10 cellular contexts compared by ENCODE assay signal in genomic region chr16:3065742-3066439, GRCh38. TPM values are rescaled to one million over a fixed set of nuclear protein-coding genes. Genes with fewer than 3 reads are reported as not detected.
A peak's percentile ranks its signal among the peaks of the same experiment; 100 is the strongest.
DNase-seq lines count a peak whose midpoint lies in the region; ATAC-seq, FAIRE-seq and TF ChIP-seq lines count a peak whose summit lies in the region.
"Had no signal": no experiment of that assay in that cellular context is flagged by ENCODE, and none has a peak within 500 bp of the region (broad histone marks: within the 10 kb centered on the region; RNA-seq: fewer than 3 reads in every experiment).

No MANE protein-coding gene starts in this region.

- no peak overlapping the region for H2BK15ac ChIP-seq in mesenchymal stem cell (ENCODE audit: low read depth, poor library complexity, severe bottlenecking)

- H3K4me3 ChIP-seq in GM12878, result peak overlapping the region; percentile 62
- peak overlapping the region; percentile 24 to 42 for H3K4me3 ChIP-seq in mesenchymal stem cell (ENCODE audit: insufficient read depth in 1 of 2, low read depth in 1 of 2, low read length in 2 of 2)

- H4K91ac ChIP-seq in mesenchymal stem cell (ENCODE audit: low read length), result no peak overlapping the region

- TF ChIP-seq RAD21 in GM12878 (IDR thresholded peaks at IDR 0.05; ENCODE audit: insufficient read depth, low read depth, low read length), result no peak

- peak overlapping the region in 1 of 2 experiments; percentile 37 for H2BK12ac ChIP-seq in mesenchymal stem cell (ENCODE audit: low read length in 2 of 2)

- intact Hi-C loops in GM12878 (cut with micrococcal nuclease; ENCODE audit: unreplicated experiment), result no loop called here

- TF ChIP-seq CTCF in GM12878 (IDR thresholded peaks at IDR 0.05 in 2 of 3, conservative IDR thresholded peaks at IDR 0.05 in 1 of 3; ENCODE audit: control insufficient read depth in 2 of 3, extremely low read depth in 1 of 3, insufficient read depth in 1 of 3, low read depth in 3 of 3, low read length in 3 of 3) (no peak), type B pancreatic cell (conservative IDR thresholded peaks at IDR 0.05) (no peak)

- in situ Hi-C loops in GM12878 (cut with MboI), result no loop called here

- BruUV-seq in GM12878 (replicated peaks; lab: Mats Ljungman, UMichigan), result no TSS peak

- H3K27me3 ChIP-seq in GM12878 (replicated peaks in 1 of 2; ENCODE audit: control insufficient read depth in 2 of 2, insufficient read depth in 2 of 2, low read length in 1 of 2), result no peaks in the 10 kb centered on the region
- peaks cover 0 to 20% of the 10 kb centered on the region in 2 experiments for H3K27me3 ChIP-seq in mesenchymal stem cell (ENCODE audit: control insufficient read depth in 1 of 2, insufficient read depth in 1 of 2, low read length in 2 of 2)

- H3K27ac ChIP-seq in GM12878 (ENCODE audit: control insufficient read depth, insufficient read depth) (peak overlapping the region; percentile 86), mesenchymal stem cell (ENCODE audit: low read length, poor library complexity, severe bottlenecking) (no peak overlapping the region)

- H3K9ac ChIP-seq in GM12878 (ENCODE audit: control insufficient read depth, insufficient read depth, low read length) (peak overlapping the region; percentile 75), mesenchymal stem cell (ENCODE audit: low read length) (peak overlapping the region; percentile 65)

- H3K4me2 ChIP-seq in GM12878 (ENCODE audit: control insufficient read depth, insufficient read depth) (peak overlapping the region; percentile 89), mesenchymal stem cell (ENCODE audit: low read length, poor library complexity, severe bottlenecking) (peak overlapping the region; percentile 29)

- H3K14ac ChIP-seq in mesenchymal stem cell (ENCODE audit: low read length in 2 of 2), result no peak overlapping the region

- H2AFZ ChIP-seq in GM12878 (ENCODE audit: control insufficient read depth, low read depth, low read length) (peak overlapping the region; percentile 77), mesenchymal stem cell (ENCODE audit: low read depth, low read length) (no peak overlapping the region)

- H3K9me3 Mint-ChIP-seq in activated T-cell treated with anti-CD3 and anti-CD28 coated beads, Interleukin-2, amount 50 U/mL, for 4 hours, result no peaks in the 10 kb centered on the region
- no peaks in the 10 kb centered on the region for H3K9me3 Mint-ChIP-seq in type B pancreatic cell

- RAD21 ChIA-PET in GM12878 (lab: Charles Lee; ENCODE audit: unreplicated experiment), result interaction anchor here (1.2 to 3.9 kb wide), 6 partner anchors 10 to 93 kb away, joined by 3 to 23 read pairs (median 6); partner anchors contain the start of gene ZSCAN10

- H3K4me1 Mint-ChIP-seq in activated T-cell treated with anti-CD3 and anti-CD28 coated beads, Interleukin-2, amount 50 U/mL, for 4 hours (ENCODE audit: low read depth), result peaks cover 66% of the 10 kb centered on the region
- no peaks in the 10 kb centered on the region for H3K4me1 Mint-ChIP-seq in type B pancreatic cell (ENCODE audit: unreplicated experiment)

- H4K8ac ChIP-seq in mesenchymal stem cell (ENCODE audit: low read length), result no peak overlapping the region

- SMC1A ChIA-PET in GM12878 (lab: Charles Lee; ENCODE audit: uncharacterized antibody, unreplicated experiment), result interaction anchor here (1.0 to 6.1 kb wide), 6 partner anchors 10 to 63 kb away, joined by 3 to 52 read pairs (median 6); no protein-coding TSS in a partner anchor

- H4K20me1 ChIP-seq in GM12878 (ENCODE audit: control insufficient read depth, insufficient read depth), result no peaks in the 10 kb centered on the region

- peaks cover 25% of the 10 kb centered on the region for H3K79me2 ChIP-seq in GM12878 (ENCODE audit: control insufficient read depth, insufficient read depth, low read length)

- H3K4me3 Mint-ChIP-seq in activated T-cell treated with anti-CD3 and anti-CD28 coated beads, Interleukin-2, amount 50 U/mL, for 4 hours, result peak overlapping the region; percentile 99
- no peak overlapping the region for H3K4me3 Mint-ChIP-seq in type B pancreatic cell

- 88% methylated on average over 26 of the region's 26 CpGs for WGBS in GM12878 (ENCODE audit: insufficient coverage, insufficient replicate concordance, low lambda C conversion rate, missing lambda C conversion rate)
- WGBS in mesenchymal stem cell, result 93% methylated on average over 24 of the region's 26 CpGs

- peak; percentile 47 to 50 for ATAC-seq in activated T-cell treated with anti-CD3 and anti-CD28 coated beads, Interleukin-2, amount 50 U/mL, for 4 hours
- peak; percentile 7 for ATAC-seq in GM12878

- peaks cover 7% of the 10 kb centered on the region for H3K79me1 ChIP-seq in mesenchymal stem cell (replicated peaks; ENCODE audit: low read length, poor library complexity, severe bottlenecking)

- H3K4ac ChIP-seq in mesenchymal stem cell (ENCODE audit: low read depth in 1 of 2, low read length in 2 of 2), result no peak overlapping the region

- TF ChIP-seq EP300 in GM12878 (IDR thresholded peaks at IDR 0.05; ENCODE audit: borderline replicate concordance in 1 of 2, control insufficient read depth in 1 of 2, low read depth in 2 of 2, low read length in 2 of 2), result no peak

- no peak overlapping the region for H3K23ac ChIP-seq in mesenchymal stem cell (ENCODE audit: low read length in 2 of 2)

- H2BK5ac ChIP-seq in mesenchymal stem cell (ENCODE audit: low read depth, low read length, poor library complexity, severe bottlenecking), result no peak overlapping the region

- CTCF ChIA-PET in GM12878 (lab: Yijun Ruan, JAX), result interaction anchor here (0.5 to 9.5 kb wide), 9 partner anchors 11 to 200 kb away, joined by 3 to 174 read pairs (median 5); no protein-coding TSS in a partner anchor

- H3K4me1 ChIP-seq in GM12878 (ENCODE audit: control insufficient read depth, insufficient read depth, low read length) (peaks cover 19% of the 10 kb centered on the region), mesenchymal stem cell (ENCODE audit: control insufficient read depth, insufficient read depth, low read depth, low read length) (peaks cover 26% of the 10 kb centered on the region)

- FAIRE-seq in GM12878 (lab: Jason Lieb, UNC), result no peak
- FAIRE-seq in frontal cortex (lab: Jason Lieb, UNC), result no peak

- H3K27me3 Mint-ChIP-seq in activated T-cell treated with anti-CD3 and anti-CD28 coated beads, Interleukin-2, amount 50 U/mL, for 4 hours (ENCODE audit: low read depth), result no peaks in the 10 kb centered on the region
- H3K27me3 Mint-ChIP-seq in type B pancreatic cell, result no peaks in the 10 kb centered on the region

- H3K36me3 Mint-ChIP-seq in activated T-cell treated with anti-CD3 and anti-CD28 coated beads, Interleukin-2, amount 50 U/mL, for 4 hours (ENCODE audit: insufficient read depth), result peaks cover 24% of the 10 kb centered on the region
- no peaks in the 10 kb centered on the region for H3K36me3 Mint-ChIP-seq in type B pancreatic cell

- H3K9me3 ChIP-seq in GM12878 (replicated peaks; ENCODE audit: control insufficient read depth, insufficient read depth, low read length) (no peaks in the 10 kb centered on the region; the same call in 2 of the 3 replicates), mesenchymal stem cell (ENCODE audit: control insufficient read depth, low read length) (no peaks in the 10 kb centered on the region)

- H2BK120ac ChIP-seq in mesenchymal stem cell (ENCODE audit: low read depth, low read length), result no peak overlapping the region

- no peak for TF ChIP-seq POLR2A in GM12878 (IDR thresholded peaks at IDR 0.05; ENCODE audit: low read depth, low read length)

- peak; percentile 32 for DNase-seq in activated T-cell treated with anti-CD3 and anti-CD28 coated beads, Interleukin-2, amount 50 U/mL, for 4 hours
- no peak for DNase-seq in activated T-cell treated with anti-CD3 and anti-CD28 coated beads, Interleukin-2, amount 50 U/mL, for 1 hour
- no peak for DNase-seq in GM12878 (ENCODE audit: low read depth, low spot score)
- no peak for DNase-seq in mesenchymal stem cell
- no peak for DNase-seq in type B pancreatic cell (ENCODE audit: extremely low spot score, unreplicated experiment)
- no peak for DNase-seq in HK-2 (ENCODE audit: unreplicated experiment)
- no peak for DNase-seq in frontal cortex (ENCODE audit: low spot score in 2 of 2)
- no peak for DNase-seq in NK-92 treated with Interleukin-12 subunit alpha and Interleukin-12 subunit beta, amount 100 ng/mL, for 24 hours (lab: John Stamatoyannopoulos, UW)
- DNase-seq: C1 segment of cervical spinal cord, NCI-H187 had no signal

- POLR2A ChIA-PET in GM12878 (lab: Charles Lee), result interaction anchor here (1.1 to 2.7 kb wide), 3 partner anchors 10 to 73 kb away, joined by 4 to 38 read pairs (median 8); partner anchors contain the start of gene ZNF213

- peak overlapping the region; percentile 65 for H3K27ac Mint-ChIP-seq in type B pancreatic cell

- H3K36me3 ChIP-seq in GM12878 (ENCODE audit: control insufficient read depth in 2 of 2, insufficient read depth in 2 of 2, low read length in 1 of 2) (no peaks in the 10 kb centered on the region; a peak in 2 of 4 replicates), mesenchymal stem cell (ENCODE audit: control insufficient read depth in 1 of 2, insufficient read depth in 2 of 2, low read depth in 1 of 2, low read length in 2 of 2) (peaks cover 0 to 26% of the 10 kb centered on the region in 2 experiments)

- peak overlapping the region; percentile 23 for H2AK5ac ChIP-seq in mesenchymal stem cell (ENCODE audit: low read length, severe bottlenecking)

- no peak overlapping the region for H3K18ac ChIP-seq in mesenchymal stem cell (ENCODE audit: low read depth in 1 of 2, low read length in 2 of 2)

RNA-seq across cellular contexts. Expression of gene IL32, which starts 0.5 kb away (rescaled TPM):
- total RNA-seq in activated T-cell treated with anti-CD3 and anti-CD28 coated beads, Interleukin-2, amount 50 U/mL, for 4 hours, result 100 to 1,000 TPM; 585 to 715 (median 696) TPM
- total RNA-seq in GM12878 (2013; cell fraction: nucleolus; rRNA removed), result 76.5 and 84.9 TPM in 2 replicates
- total RNA-seq in GM12878 (2014; rRNA removed) (61.5 and 70.0 TPM in 2 replicates), GM12878 (2014; rRNA removed; fragmentation: Illumina TruSeq; extraction: Trizol) (25.8 and 27.0 TPM in 2 replicates), GM12878 (2021) (69.5 and 72.6 TPM in 2 replicates), type B pancreatic cell (ENCODE audit: low replicate concordance) (12.7 and 44.1 TPM in 2 replicates), frontal cortex (0.82 TPM)
- 89.9 TPM for polyA plus RNA-seq in GM12878 (2011; ENCODE audit: low read depth)
- polyA plus RNA-seq in GM12878 (2011; rRNA removed) (92.5 and 122 TPM in 2 replicates), GM12878 (2014; fragmentation: Illumina TruSeq; extraction: Trizol) (30.5 and 54.4 TPM in 2 replicates), GM12878 (2014; fragmentation: Nextera tagmentation; extraction: Ambion mirVana) (10 to 100 TPM; 44.8 to 49.3 TPM), GM12878 (2014; rRNA removed) (74.1 and 82.0 TPM in 2 replicates), GM12878 (2016; fragmentation: Nextera tagmentation; extraction: Ambion mirVana) (10 to 100 TPM; 51.1 to 57.2 TPM)
- 206 and 287 TPM in 2 replicates for polyA plus RNA-seq in GM12878 (2011; cell fraction: cytosol; rRNA removed)
- polyA plus RNA-seq in GM12878 (2011; cell fraction: nucleus; rRNA removed), result 208 and 325 TPM in 2 replicates
- 178 and 191 TPM in 2 replicates for polyA plus RNA-seq in GM12878 (2012)
- 37.9 and 97.9 TPM in 2 replicates for polyA minus RNA-seq in GM12878 (2011; rRNA and poly(A)+ RNA removed)
- 52.2 and 53.5 TPM in 2 replicates for polyA minus RNA-seq in GM12878 (2011; cell fraction: cytosol; rRNA and poly(A)+ RNA removed)
- polyA minus RNA-seq in GM12878 (2011; cell fraction: nucleus; rRNA and poly(A)+ RNA removed), result 55.2 and 62.4 TPM in 2 replicates
- 5.7 TPM for polyA plus RNA-seq in mesenchymal stem cell (2013, experiment 1 of 2)
- polyA plus RNA-seq in mesenchymal stem cell (2013, experiment 2 of 2), result 5.9 TPM

RNA-seq across cellular contexts. Expression of gene MMP25, which starts 19.5 kb away (rescaled TPM):
- total RNA-seq in activated T-cell treated with anti-CD3 and anti-CD28 coated beads, Interleukin-2, amount 50 U/mL, for 4 hours, result under 1 TPM; 0.46 to 0.84 (median 0.66) TPM
- 0.19 and 0.24 TPM in 2 replicates for total RNA-seq in GM12878 (2013; cell fraction: nucleolus; rRNA removed)
- total RNA-seq in GM12878 (2014; rRNA removed), result 0.11 and 0.33 TPM in 2 replicates
- 0.18 and 0.31 TPM in 2 replicates for total RNA-seq in GM12878 (2014; rRNA removed; fragmentation: Illumina TruSeq; extraction: Trizol)
- total RNA-seq in GM12878 (2021), result 0.31 and 0.35 TPM in 2 replicates
- polyA plus RNA-seq in GM12878 (2011; ENCODE audit: low read depth), result not detected
- polyA plus RNA-seq in GM12878 (2011; rRNA removed), result 0.01 and 0.03 TPM in 2 replicates
- 0.01 and 0.05 TPM in 2 replicates for polyA plus RNA-seq in GM12878 (2011; cell fraction: cytosol; rRNA removed)
- polyA plus RNA-seq in GM12878 (2011; cell fraction: nucleus; rRNA removed), result 0.42 and 0.53 TPM in 2 replicates
- 0.83 and 1.1 TPM in 2 replicates for polyA plus RNA-seq in GM12878 (2012)
- 0.06 TPM in 1 of 2 replicates, not detected in the other for polyA plus RNA-seq in GM12878 (2014; fragmentation: Illumina TruSeq; extraction: Trizol)
- polyA plus RNA-seq in GM12878 (2014; fragmentation: Nextera tagmentation; extraction: Ambion mirVana), result under 1 TPM in 1 of 2 experiments, not detected in 1; 0.04 TPM
- polyA plus RNA-seq in GM12878 (2014; rRNA removed), result 0.35 and 0.39 TPM in 2 replicates
- polyA plus RNA-seq in GM12878 (2016; fragmentation: Nextera tagmentation; extraction: Ambion mirVana), result under 1 TPM; 0.13 to 0.36 TPM
- 0.07 and 0.67 TPM in 2 replicates for polyA minus RNA-seq in GM12878 (2011; rRNA and poly(A)+ RNA removed)
- polyA minus RNA-seq in GM12878 (2011; cell fraction: cytosol; rRNA and poly(A)+ RNA removed), result 0.27 TPM in 1 of 2 replicates, not detected in the other
- 0.60 and 0.67 TPM in 2 replicates for polyA minus RNA-seq in GM12878 (2011; cell fraction: nucleus; rRNA and poly(A)+ RNA removed)
- polyA plus RNA-seq in mesenchymal stem cell (2013, experiment 1 of 2), result 0.01 TPM
- polyA plus RNA-seq in mesenchymal stem cell (2013, experiment 2 of 2), result 0.01 TPM
- 0.14 TPM in 2 replicates for total RNA-seq in type B pancreatic cell (ENCODE audit: low replicate concordance)
- total RNA-seq in frontal cortex, result 0.41 TPM

RNA-seq across cellular contexts. Expression of gene BICDL2, which starts 29.1 kb away (rescaled TPM):
- total RNA-seq in activated T-cell treated with anti-CD3 and anti-CD28 coated beads, Interleukin-2, amount 50 U/mL, for 4 hours, result under 1 TPM in 1 of 3 donors, not detected in 2; 0.05 TPM
- total RNA-seq in GM12878 (2013; cell fraction: nucleolus; rRNA removed), result not detected in 2 replicates
- not detected in 2 replicates for total RNA-seq in GM12878 (2014; rRNA removed)
- not detected in 2 replicates for total RNA-seq in GM12878 (2014; rRNA removed; fragmentation: Illumina TruSeq; extraction: Trizol)
- total RNA-seq in GM12878 (2021), result not detected in 2 replicates
- 0.14 TPM for polyA plus RNA-seq in GM12878 (2011; ENCODE audit: low read depth)
- not detected in 2 replicates for polyA plus RNA-seq in GM12878 (2011; rRNA removed)
- polyA plus RNA-seq in GM12878 (2011; cell fraction: cytosol; rRNA removed), result 0.01 TPM in 1 of 2 replicates, not detected in the other
- polyA plus RNA-seq in GM12878 (2011; cell fraction: nucleus; rRNA removed), result not detected in 2 replicates
- polyA plus RNA-seq in GM12878 (2012), result 0.20 and 0.36 TPM in 2 replicates
- not detected in 2 replicates for polyA plus RNA-seq in GM12878 (2014; fragmentation: Illumina TruSeq; extraction: Trizol)
- not detected for polyA plus RNA-seq in GM12878 (2014; fragmentation: Nextera tagmentation; extraction: Ambion mirVana)
- not detected in 2 replicates for polyA plus RNA-seq in GM12878 (2014; rRNA removed)
- polyA plus RNA-seq in GM12878 (2016; fragmentation: Nextera tagmentation; extraction: Ambion mirVana), result not detected
- polyA minus RNA-seq in GM12878 (2011; rRNA and poly(A)+ RNA removed), result not detected in 2 replicates
- not detected in 2 replicates for polyA minus RNA-seq in GM12878 (2011; cell fraction: cytosol; rRNA and poly(A)+ RNA removed)
- polyA minus RNA-seq in GM12878 (2011; cell fraction: nucleus; rRNA and poly(A)+ RNA removed), result not detected in 2 replicates
- not detected for polyA plus RNA-seq in mesenchymal stem cell (2013, experiment 1 of 2)
- not detected for polyA plus RNA-seq in mesenchymal stem cell (2013, experiment 2 of 2)
- 15.2 and 28.6 TPM in 2 replicates for total RNA-seq in type B pancreatic cell (ENCODE audit: low replicate concordance)
- total RNA-seq in frontal cortex, result not detected

RNA-seq across cellular contexts. Expression of gene ZSCAN10, which starts 33.2 kb away (rescaled TPM):
- under 1 TPM in 2 of 3 donors, not detected in 1; 0.11 TPM for total RNA-seq in activated T-cell treated with anti-CD3 and anti-CD28 coated beads, Interleukin-2, amount 50 U/mL, for 4 hours
- total RNA-seq in GM12878 (2013; cell fraction: nucleolus; rRNA removed), result 0.22 TPM in 1 of 2 replicates, not detected in the other
- total RNA-seq in GM12878 (2014; rRNA removed), result 0.06 TPM in 1 of 2 replicates, not detected in the other
- total RNA-seq in GM12878 (2014; rRNA removed; fragmentation: Illumina TruSeq; extraction: Trizol), result not detected in 2 replicates
- total RNA-seq in GM12878 (2021), result not detected in 2 replicates
- polyA plus RNA-seq in GM12878 (2011; ENCODE audit: low read depth), result not detected
- polyA plus RNA-seq in GM12878 (2011; rRNA removed), result not detected in 2 replicates
- polyA plus RNA-seq in GM12878 (2011; cell fraction: cytosol; rRNA removed), result 0.01 and 0.05 TPM in 2 replicates
- 0.07 and 0.15 TPM in 2 replicates for polyA plus RNA-seq in GM12878 (2011; cell fraction: nucleus; rRNA removed)
- 0.06 TPM in 1 of 2 replicates, not detected in the other for polyA plus RNA-seq in GM12878 (2012)
- polyA plus RNA-seq in GM12878 (2014; fragmentation: Illumina TruSeq; extraction: Trizol), result not detected in 2 replicates
- polyA plus RNA-seq in GM12878 (2014; fragmentation: Nextera tagmentation; extraction: Ambion mirVana), result not detected
- 0.06 TPM in 1 of 2 replicates, not detected in the other for polyA plus RNA-seq in GM12878 (2014; rRNA removed)
- under 1 TPM in 1 of 2 experiments, not detected in 1; 0.33 TPM for polyA plus RNA-seq in GM12878 (2016; fragmentation: Nextera tagmentation; extraction: Ambion mirVana)
- not detected in 2 replicates for polyA minus RNA-seq in GM12878 (2011; rRNA and poly(A)+ RNA removed)
- not detected in 2 replicates for polyA minus RNA-seq in GM12878 (2011; cell fraction: cytosol; rRNA and poly(A)+ RNA removed)
- polyA minus RNA-seq in GM12878 (2011; cell fraction: nucleus; rRNA and poly(A)+ RNA removed), result not detected in 2 replicates
- not detected for polyA plus RNA-seq in mesenchymal stem cell (2013, experiment 1 of 2)
- not detected for polyA plus RNA-seq in mesenchymal stem cell (2013, experiment 2 of 2)
- not detected in 2 replicates for total RNA-seq in type B pancreatic cell (ENCODE audit: low replicate concordance)
- total RNA-seq in frontal cortex, result not detected

RNA-seq across cellular contexts. Expression of gene THOC6, which starts 42.1 kb away (rescaled TPM):
- total RNA-seq in activated T-cell treated with anti-CD3 and anti-CD28 coated beads, Interleukin-2, amount 50 U/mL, for 4 hours, result 10 to 100 TPM; 70.4 to 86.3 (median 71.7) TPM
- total RNA-seq in GM12878 (2013; cell fraction: nucleolus; rRNA removed), result 8.7 and 11.1 TPM in 2 replicates
- total RNA-seq in GM12878 (2014; rRNA removed) (21.6 and 28.5 TPM in 2 replicates), GM12878 (2014; rRNA removed; fragmentation: Illumina TruSeq; extraction: Trizol) (15.1 and 15.9 TPM in 2 replicates), GM12878 (2021) (31.6 and 33.1 TPM in 2 replicates), type B pancreatic cell (ENCODE audit: low replicate concordance) (40.1 and 50.7 TPM in 2 replicates), frontal cortex (6.1 TPM)
- 12.2 TPM for polyA plus RNA-seq in GM12878 (2011; ENCODE audit: low read depth)
- polyA plus RNA-seq in GM12878 (2011; rRNA removed) (15.5 and 27.3 TPM in 2 replicates), GM12878 (2014; fragmentation: Illumina TruSeq; extraction: Trizol) (4.8 and 14.3 TPM in 2 replicates), GM12878 (2014; fragmentation: Nextera tagmentation; extraction: Ambion mirVana) (1 to 10 TPM; 1.0 to 2.4 TPM), GM12878 (2014; rRNA removed) (31.7 and 35.2 TPM in 2 replicates), GM12878 (2016; fragmentation: Nextera tagmentation; extraction: Ambion mirVana) (10 to 100 TPM; 53.7 to 54.4 TPM)
- 46.8 and 56.3 TPM in 2 replicates for polyA plus RNA-seq in GM12878 (2011; cell fraction: cytosol; rRNA removed)
- 79.2 and 92.0 TPM in 2 replicates for polyA plus RNA-seq in GM12878 (2011; cell fraction: nucleus; rRNA removed)
- polyA plus RNA-seq in GM12878 (2012), result 21.6 and 22.1 TPM in 2 replicates
- 24.2 and 39.7 TPM in 2 replicates for polyA minus RNA-seq in GM12878 (2011; rRNA and poly(A)+ RNA removed)
- polyA minus RNA-seq in GM12878 (2011; cell fraction: cytosol; rRNA and poly(A)+ RNA removed), result 15.9 and 22.9 TPM in 2 replicates
- polyA minus RNA-seq in GM12878 (2011; cell fraction: nucleus; rRNA and poly(A)+ RNA removed), result 12.2 and 14.4 TPM in 2 replicates
- 11.3 TPM for polyA plus RNA-seq in mesenchymal stem cell (2013, experiment 1 of 2)
- 11.1 TPM for polyA plus RNA-seq in mesenchymal stem cell (2013, experiment 2 of 2)

Comparison
In these comparisons a context has a peak if more than half of its experiments do, and no peak if none do; other contexts are left out.
1. RNA of gene IL32, which starts 0.5 kb away (total RNA-seq): 585 to 715 TPM in activated T-cell treated with anti-CD3 and anti-CD28 coated beads, Interleukin-2, amount 50 U/mL, for 4 hours; 25.8 to 84.9 TPM in GM12878, 12.7 to 44.1 TPM in type B pancreatic cell and 0.82 TPM in frontal cortex (single experiment); every median in the first group is over 4 times any median in the second.
2. RNA of gene BICDL2, which starts 29.1 kb away (total RNA-seq): 15.2 to 28.6 TPM in type B pancreatic cell; 0.05 TPM in activated T-cell treated with anti-CD3 and anti-CD28 coated beads, Interleukin-2, amount 50 U/mL, for 4 hours, not detected in GM12878 and not detected in frontal cortex (single experiment); every median in the first group is over 10 times any median in the second.